In genomic region chr10:87771871-87772500, GRCh38 we compare ENCODE assay signal across 10 cellular contexts. TPM values are rescaled to one million over a fixed set of nuclear protein-coding genes. Genes with fewer than 3 reads are reported as not detected.
DNase-seq lines count a peak whose midpoint lies in the region; ATAC-seq, FAIRE-seq and TF ChIP-seq lines count a peak whose summit lies in the region.
"Had no signal": no experiment of that assay in that cellular context is flagged by ENCODE, and none has a peak within 500 bp of the region (broad histone marks: within the 10 kb centered on the region; RNA-seq: fewer than 3 reads in every experiment).

No MANE protein-coding gene starts in this region.

- intact Hi-C loops in lower leg skin (cut with DNase I; ENCODE audit: low total_unique reads) = no loop called here

- no peak for TF ChIP-seq POLR2A in NB4 (IDR thresholded peaks at IDR 0.05; ENCODE audit: extremely low read depth, insufficient read length)
- TF ChIP-seq POLR2A in lower leg skin (IDR thresholded peaks at IDR 0.05) = no peak

- ATAC-seq in GM18907 (IDR thresholded peaks at IDR 0.05; ENCODE audit: unreplicated experiment) = no peak

- FAIRE-seq in bronchial epithelial cell (lab: Jason Lieb, UNC) = no peak

- no peaks in the 10 kb centered on the region for H3K27me3 ChIP-seq in bronchial epithelial cell (ENCODE audit: control insufficient read depth, insufficient read depth, low read length)
- H3K27me3 ChIP-seq: BLaER1 treated with 17β-estradiol and CSF1 and Interleukin-3, amounts not matched to agents 10 nM and 100 nM had no signal

- TF ChIP-seq CTCF in NB4 (IDR thresholded peaks at IDR 0.05; ENCODE audit: low read depth, low read length) (peak; percentile 31), bronchial epithelial cell (IDR thresholded peaks at IDR 0.05; ENCODE audit: insufficient read depth, low read length, severe bottlenecking) (peak; percentile 26), lower leg skin (IDR thresholded peaks at IDR 0.05) (no peak)

- H3K36me3 ChIP-seq in bronchial epithelial cell (ENCODE audit: control insufficient read depth, insufficient read depth, low read length) = peaks cover 6% of the 10 kb centered on the region

- DNase-seq in DMS79 treated with DMSO at 0.1 percent for 48 hours (lab: John Stamatoyannopoulos, UW) = peak; percentile 0
- no peak for DNase-seq in DMS79 (lab: John Stamatoyannopoulos, UW)
- DNase-seq in NB4 (ENCODE audit: low read depth) = peak; percentile 58
- peak; percentile 42 for DNase-seq in bronchial epithelial cell (ENCODE audit: low read depth)
- DNase-seq in medulla oblongata (ENCODE audit: extremely low spot score) = peak; percentile 54
- no peak for DNase-seq in activated effector memory CD4-positive, alpha-beta T cell treated with anti-CD3 and anti-CD28 coated beads, Interleukin-2, amount 50 U/mL, for 16 hours
- no peak for DNase-seq in lower leg skin (ENCODE audit: low spot score in 2 of 2)

- 87 to 89% methylated on average over 2 of the region's 2 CpGs for WGBS in lower leg skin, 2 donors

- no peak overlapping the region for H3K4me3 ChIP-seq in NB4 (ENCODE audit: low read depth, low read length)
- H3K4me3 ChIP-seq in bronchial epithelial cell (ENCODE audit: low read depth, low read length) = no peak overlapping the region
- no peak overlapping the region for H3K4me3 ChIP-seq in lower leg skin (ENCODE audit: low read depth, poor library complexity, severe bottlenecking)
- H3K4me3 ChIP-seq: BLaER1 treated with 17β-estradiol and CSF1 and Interleukin-3, amounts not matched to agents 10 nM and 100 nM; skin epidermis had no signal

RNA-seq across cellular contexts. Expression of gene ATAD1, which starts 46.0 kb away (rescaled TPM):
- total RNA-seq in bronchial epithelial cell (63.0 and 73.7 TPM in 2 replicates), lower leg skin (10 to 100 TPM; 34.2 to 43.2 (median 38.5) TPM)

Comparison
In these comparisons a context has a peak if more than half of its experiments do, and no peak if none do; other contexts are left out.
1. DNase-seq: peak in DMS79 treated with DMSO at 0.1 percent for 48 hours (single experiment), NB4 (single experiment), bronchial epithelial cell (single experiment) and medulla oblongata (single experiment); none in DMS79 (single experiment), activated effector memory CD4-positive, alpha-beta T cell treated with anti-CD3 and anti-CD28 coated beads, Interleukin-2, amount 50 U/mL, for 16 hours (single experiment) and lower leg skin (0 of 2).
2. CTCF ChIP-seq: peak in NB4 (single experiment) and bronchial epithelial cell (single experiment); none in lower leg skin (0 of 3).